ENCODE assay signal across 1 cellular context in the genomic region with DNA sequence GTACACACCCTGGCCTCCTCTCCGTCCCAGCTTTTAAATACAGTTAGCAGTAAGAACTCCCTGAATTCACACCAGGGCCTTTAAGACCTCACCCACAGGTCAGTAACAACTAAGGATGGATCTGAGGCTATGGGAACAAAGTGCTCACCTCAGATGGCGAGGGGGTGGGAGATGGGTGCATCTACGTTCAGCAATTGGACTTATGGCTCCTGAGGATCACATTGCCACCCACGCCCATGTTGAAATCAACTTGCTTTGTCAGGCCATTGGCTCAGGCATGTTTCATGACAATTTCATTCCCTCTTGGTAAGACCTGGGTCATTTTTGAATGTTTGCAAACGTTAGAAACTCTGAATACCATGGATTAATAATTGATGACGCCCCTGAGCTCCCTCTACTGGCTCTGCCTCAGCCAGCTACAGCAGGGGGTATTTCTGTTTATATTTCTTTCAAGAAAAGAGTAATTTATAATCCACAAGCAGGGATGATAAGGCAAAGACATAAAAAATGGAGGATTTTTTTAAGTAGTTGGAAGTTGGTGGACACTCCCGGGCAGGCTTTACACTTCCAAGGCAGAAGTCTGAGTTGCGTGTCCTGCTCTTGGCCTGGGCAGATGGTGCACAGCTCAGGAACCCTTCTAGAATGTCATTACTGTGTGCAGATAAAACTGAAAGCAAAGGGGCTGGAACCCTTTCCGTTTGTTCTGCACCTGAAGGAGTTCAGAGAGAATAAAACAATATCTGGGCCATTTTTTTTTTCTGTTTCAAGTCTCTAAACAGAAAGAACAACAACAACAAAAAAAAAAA.
A peak's percentile ranks its signal among the peaks of the same experiment; 100 is the strongest.
TF ChIP-seq lines count a peak whose summit lies in the region.

No MANE protein-coding gene starts in this region.

TF ChIP-seq in HepG2, 621 proteins besides CTCF, POLR2A, EP300 and RAD21 (continued from another document and continues in another):
- TF ChIP-seq, protein P1, sequence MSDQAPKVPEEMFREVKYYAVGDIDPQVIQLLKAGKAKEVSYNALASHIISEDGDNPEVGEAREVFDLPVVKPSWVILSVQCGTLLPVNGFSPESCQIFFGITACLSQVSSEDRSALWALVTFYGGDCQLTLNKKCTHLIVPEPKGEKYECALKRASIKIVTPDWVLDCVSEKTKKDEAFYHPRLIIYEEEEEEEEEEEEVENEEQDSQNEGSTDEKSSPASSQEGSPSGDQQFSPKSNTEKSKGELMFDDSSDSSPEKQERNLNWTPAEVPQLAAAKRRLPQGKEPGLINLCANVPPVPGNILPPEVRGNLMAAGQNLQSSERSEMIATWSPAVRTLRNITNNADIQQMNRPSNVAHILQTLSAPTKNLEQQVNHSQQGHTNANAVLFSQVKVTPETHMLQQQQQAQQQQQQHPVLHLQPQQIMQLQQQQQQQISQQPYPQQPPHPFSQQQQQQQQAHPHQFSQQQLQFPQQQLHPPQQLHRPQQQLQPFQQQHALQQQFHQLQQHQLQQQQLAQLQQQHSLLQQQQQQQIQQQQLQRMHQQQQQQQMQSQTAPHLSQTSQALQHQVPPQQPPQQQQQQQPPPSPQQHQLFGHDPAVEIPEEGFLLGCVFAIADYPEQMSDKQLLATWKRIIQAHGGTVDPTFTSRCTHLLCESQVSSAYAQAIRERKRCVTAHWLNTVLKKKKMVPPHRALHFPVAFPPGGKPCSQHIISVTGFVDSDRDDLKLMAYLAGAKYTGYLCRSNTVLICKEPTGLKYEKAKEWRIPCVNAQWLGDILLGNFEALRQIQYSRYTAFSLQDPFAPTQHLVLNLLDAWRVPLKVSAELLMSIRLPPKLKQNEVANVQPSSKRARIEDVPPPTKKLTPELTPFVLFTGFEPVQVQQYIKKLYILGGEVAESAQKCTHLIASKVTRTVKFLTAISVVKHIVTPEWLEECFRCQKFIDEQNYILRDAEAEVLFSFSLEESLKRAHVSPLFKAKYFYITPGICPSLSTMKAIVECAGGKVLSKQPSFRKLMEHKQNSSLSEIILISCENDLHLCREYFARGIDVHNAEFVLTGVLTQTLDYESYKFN (CRISPR knock-in tag; conservative IDR thresholded peaks at IDR 0.05): peak; percentile 51
- peak; percentile 49; the same call in 1 of the 2 replicates for TF ChIP-seq POLR2G (IDR thresholded peaks at IDR 0.05; ENCODE audit: low read depth, low read length)
- peak; percentile 98 for TF ChIP-seq HNRNPUL1 (IDR thresholded peaks at IDR 0.05; ENCODE audit: low read depth, low read length)
- TF ChIP-seq SAP130 (CRISPR knock-in tag; IDR thresholded peaks at IDR 0.05; ENCODE audit: low read depth): peak; percentile 34
- peak; percentile 75 for TF ChIP-seq POGZ (CRISPR knock-in tag; IDR thresholded peaks at IDR 0.05)
- no peak for TF ChIP-seq ZNF260 (CRISPR knock-in tag; IDR thresholded peaks at IDR 0.05; ENCODE audit: borderline replicate concordance, low read depth)
- TF ChIP-seq SMC3 (IDR thresholded peaks at IDR 0.05; ENCODE audit: low read length): peak; percentile 23; the same call in 1 of the 2 replicates
- 0 out of 2 replicates have a peak, but pooled peaks have one; percentile 22 for TF ChIP-seq ZNF670 (CRISPR knock-in tag; IDR thresholded peaks at IDR 0.05; ENCODE audit: borderline replicate concordance)
- TF ChIP-seq, protein P2, sequence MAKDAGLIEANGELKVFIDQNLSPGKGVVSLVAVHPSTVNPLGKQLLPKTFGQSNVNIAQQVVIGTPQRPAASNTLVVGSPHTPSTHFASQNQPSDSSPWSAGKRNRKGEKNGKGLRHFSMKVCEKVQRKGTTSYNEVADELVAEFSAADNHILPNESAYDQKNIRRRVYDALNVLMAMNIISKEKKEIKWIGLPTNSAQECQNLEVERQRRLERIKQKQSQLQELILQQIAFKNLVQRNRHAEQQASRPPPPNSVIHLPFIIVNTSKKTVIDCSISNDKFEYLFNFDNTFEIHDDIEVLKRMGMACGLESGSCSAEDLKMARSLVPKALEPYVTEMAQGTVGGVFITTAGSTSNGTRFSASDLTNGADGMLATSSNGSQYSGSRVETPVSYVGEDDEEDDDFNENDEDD (CRISPR knock-in tag; IDR thresholded peaks at IDR 0.05; ENCODE audit: borderline replicate concordance): 0 out of 2 replicates have a peak, but pooled peaks have one; percentile 14
- no peak for TF ChIP-seq SOX13 (IDR thresholded peaks at IDR 0.05)
- TF ChIP-seq SOX13 (CRISPR knock-in tag; conservative IDR thresholded peaks at IDR 0.05 in 1 of 2, IDR thresholded peaks at IDR 0.05 in 1 of 2): peak in 1 of 2 experiments; percentile 40; a peak in 1 of 4 replicates
- TF ChIP-seq ASH2L (IDR thresholded peaks at IDR 0.05; ENCODE audit: insufficient read length, low read depth, low read length): peak; percentile 19
- TF ChIP-seq ZNF501 (CRISPR knock-in tag; IDR thresholded peaks at IDR 0.05): peak; percentile 48
- TF ChIP-seq SIX1 (CRISPR knock-in tag; IDR thresholded peaks at IDR 0.05; ENCODE audit: borderline replicate concordance): 0 out of 2 replicates have a peak, but pooled peaks have one; percentile 9
- TF ChIP-seq ZNF788 (CRISPR knock-in tag; IDR thresholded peaks at IDR 0.05; ENCODE audit: borderline replicate concordance): peak; percentile 52; the same call in 1 of the 2 replicates
- TF ChIP-seq IRX3 (CRISPR knock-in tag; IDR thresholded peaks at IDR 0.05; ENCODE audit: borderline replicate concordance, low read depth): no peak
- TF ChIP-seq NFYC (CRISPR knock-in tag; IDR thresholded peaks at IDR 0.05): peak; percentile 63
- TF ChIP-seq, protein P3, sequence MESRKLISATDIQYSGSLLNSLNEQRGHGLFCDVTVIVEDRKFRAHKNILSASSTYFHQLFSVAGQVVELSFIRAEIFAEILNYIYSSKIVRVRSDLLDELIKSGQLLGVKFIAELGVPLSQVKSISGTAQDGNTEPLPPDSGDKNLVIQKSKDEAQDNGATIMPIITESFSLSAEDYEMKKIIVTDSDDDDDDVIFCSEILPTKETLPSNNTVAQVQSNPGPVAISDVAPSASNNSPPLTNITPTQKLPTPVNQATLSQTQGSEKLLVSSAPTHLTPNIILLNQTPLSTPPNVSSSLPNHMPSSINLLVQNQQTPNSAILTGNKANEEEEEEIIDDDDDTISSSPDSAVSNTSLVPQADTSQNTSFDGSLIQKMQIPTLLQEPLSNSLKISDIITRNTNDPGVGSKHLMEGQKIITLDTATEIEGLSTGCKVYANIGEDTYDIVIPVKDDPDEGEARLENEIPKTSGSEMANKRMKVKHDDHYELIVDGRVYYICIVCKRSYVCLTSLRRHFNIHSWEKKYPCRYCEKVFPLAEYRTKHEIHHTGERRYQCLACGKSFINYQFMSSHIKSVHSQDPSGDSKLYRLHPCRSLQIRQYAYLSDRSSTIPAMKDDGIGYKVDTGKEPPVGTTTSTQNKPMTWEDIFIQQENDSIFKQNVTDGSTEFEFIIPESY (CRISPR knock-in tag; IDR thresholded peaks at IDR 0.05): no peak
- TF ChIP-seq MXD4 (CRISPR knock-in tag; IDR thresholded peaks at IDR 0.05): peak; percentile 43; the same call in 1 of the 2 replicates
- TF ChIP-seq RCOR2 (CRISPR knock-in tag; IDR thresholded peaks at IDR 0.05): 0 out of 2 replicates have a peak, but pooled peaks have one; percentile 57
- TF ChIP-seq, protein P4, sequence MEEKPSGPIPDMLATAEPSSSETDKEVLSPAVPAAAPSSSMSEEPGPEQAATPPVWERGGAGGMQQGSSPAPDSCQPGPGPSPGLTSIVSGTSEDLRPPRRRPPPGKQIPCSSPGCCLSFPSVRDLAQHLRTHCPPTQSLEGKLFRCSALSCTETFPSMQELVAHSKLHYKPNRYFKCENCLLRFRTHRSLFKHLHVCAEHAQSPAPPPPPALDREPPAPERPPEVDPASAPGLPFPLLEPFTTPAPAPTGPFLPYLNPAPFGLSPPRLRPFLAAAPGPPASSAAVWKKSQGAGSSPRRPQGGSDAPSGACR (CRISPR knock-in tag; IDR thresholded peaks at IDR 0.05): no peak
- no peak for TF ChIP-seq FOXA1 (IDR thresholded peaks at IDR 0.05)
- peak; percentile 65 for TF ChIP-seq FOXA1 (CRISPR knock-in tag; IDR thresholded peaks at IDR 0.05)
- TF ChIP-seq ZNF292 (CRISPR knock-in tag; IDR thresholded peaks at IDR 0.05; ENCODE audit: borderline replicate concordance, low read depth): no peak
- TF ChIP-seq GATAD2A (CRISPR knock-in tag; IDR thresholded peaks at IDR 0.05): peak; percentile 63; the same call in 1 of the 2 replicates
- no peak for TF ChIP-seq CBFB (CRISPR knock-in tag; IDR thresholded peaks at IDR 0.05)
- TF ChIP-seq MXI1 (IDR thresholded peaks at IDR 0.05; ENCODE audit: borderline replicate concordance, low read depth, low read length): 0 out of 3 replicates have a peak, but pooled peaks have one; percentile 11
- TF ChIP-seq RBAK (CRISPR knock-in tag; IDR thresholded peaks at IDR 0.05): no peak
- TF ChIP-seq, protein P5, sequence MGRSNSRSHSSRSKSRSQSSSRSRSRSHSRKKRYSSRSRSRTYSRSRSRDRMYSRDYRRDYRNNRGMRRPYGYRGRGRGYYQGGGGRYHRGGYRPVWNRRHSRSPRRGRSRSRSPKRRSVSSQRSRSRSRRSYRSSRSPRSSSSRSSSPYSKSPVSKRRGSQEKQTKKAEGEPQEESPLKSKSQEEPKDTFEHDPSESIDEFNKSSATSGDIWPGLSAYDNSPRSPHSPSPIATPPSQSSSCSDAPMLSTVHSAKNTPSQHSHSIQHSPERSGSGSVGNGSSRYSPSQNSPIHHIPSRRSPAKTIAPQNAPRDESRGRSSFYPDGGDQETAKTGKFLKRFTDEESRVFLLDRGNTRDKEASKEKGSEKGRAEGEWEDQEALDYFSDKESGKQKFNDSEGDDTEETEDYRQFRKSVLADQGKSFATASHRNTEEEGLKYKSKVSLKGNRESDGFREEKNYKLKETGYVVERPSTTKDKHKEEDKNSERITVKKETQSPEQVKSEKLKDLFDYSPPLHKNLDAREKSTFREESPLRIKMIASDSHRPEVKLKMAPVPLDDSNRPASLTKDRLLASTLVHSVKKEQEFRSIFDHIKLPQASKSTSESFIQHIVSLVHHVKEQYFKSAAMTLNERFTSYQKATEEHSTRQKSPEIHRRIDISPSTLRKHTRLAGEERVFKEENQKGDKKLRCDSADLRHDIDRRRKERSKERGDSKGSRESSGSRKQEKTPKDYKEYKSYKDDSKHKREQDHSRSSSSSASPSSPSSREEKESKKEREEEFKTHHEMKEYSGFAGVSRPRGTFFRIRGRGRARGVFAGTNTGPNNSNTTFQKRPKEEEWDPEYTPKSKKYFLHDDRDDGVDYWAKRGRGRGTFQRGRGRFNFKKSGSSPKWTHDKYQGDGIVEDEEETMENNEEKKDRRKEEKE (IDR thresholded peaks at IDR 0.05): no peak
- no peak for TF ChIP-seq ZNF335 (CRISPR knock-in tag; IDR thresholded peaks at IDR 0.05)
- no peak for TF ChIP-seq MAZ (IDR thresholded peaks at IDR 0.05; ENCODE audit: borderline replicate concordance, low read depth, low read length)
- TF ChIP-seq MAZ (CRISPR knock-in tag; IDR thresholded peaks at IDR 0.05; ENCODE audit: low read depth): peak; percentile 68; the same call in 1 of the 2 replicates
- no peak for TF ChIP-seq SCMH1 (CRISPR knock-in tag; IDR thresholded peaks at IDR 0.05; ENCODE audit: borderline replicate concordance)
- TF ChIP-seq POLR2AphosphoS2 (IDR thresholded peaks at IDR 0.05; ENCODE audit: low read depth, low read length): no peak
- TF ChIP-seq, protein P6, sequence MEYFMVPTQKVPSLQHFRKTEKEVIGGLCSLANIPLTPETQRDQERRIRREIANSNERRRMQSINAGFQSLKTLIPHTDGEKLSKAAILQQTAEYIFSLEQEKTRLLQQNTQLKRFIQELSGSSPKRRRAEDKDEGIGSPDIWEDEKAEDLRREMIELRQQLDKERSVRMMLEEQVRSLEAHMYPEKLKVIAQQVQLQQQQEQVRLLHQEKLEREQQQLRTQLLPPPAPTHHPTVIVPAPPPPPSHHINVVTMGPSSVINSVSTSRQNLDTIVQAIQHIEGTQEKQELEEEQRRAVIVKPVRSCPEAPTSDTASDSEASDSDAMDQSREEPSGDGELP (IDR thresholded peaks at IDR 0.05; ENCODE audit: borderline replicate concordance, low read depth): 0 out of 2 replicates have a peak, but pooled peaks have one; percentile 17
- 0 out of 2 replicates have a peak, but pooled peaks have one; percentile 45 for TF ChIP-seq FOXC1 (CRISPR knock-in tag; IDR thresholded peaks at IDR 0.05; ENCODE audit: borderline replicate concordance)
- peak; percentile 43; the same call in 1 of the 2 replicates for TF ChIP-seq ZSCAN31 (CRISPR knock-in tag; IDR thresholded peaks at IDR 0.05; ENCODE audit: low read depth)
- peak; percentile 56; the same call in 1 of the 2 replicates for TF ChIP-seq TBX2 (CRISPR knock-in tag; IDR thresholded peaks at IDR 0.05; ENCODE audit: borderline replicate concordance)
- TF ChIP-seq, protein P7, sequence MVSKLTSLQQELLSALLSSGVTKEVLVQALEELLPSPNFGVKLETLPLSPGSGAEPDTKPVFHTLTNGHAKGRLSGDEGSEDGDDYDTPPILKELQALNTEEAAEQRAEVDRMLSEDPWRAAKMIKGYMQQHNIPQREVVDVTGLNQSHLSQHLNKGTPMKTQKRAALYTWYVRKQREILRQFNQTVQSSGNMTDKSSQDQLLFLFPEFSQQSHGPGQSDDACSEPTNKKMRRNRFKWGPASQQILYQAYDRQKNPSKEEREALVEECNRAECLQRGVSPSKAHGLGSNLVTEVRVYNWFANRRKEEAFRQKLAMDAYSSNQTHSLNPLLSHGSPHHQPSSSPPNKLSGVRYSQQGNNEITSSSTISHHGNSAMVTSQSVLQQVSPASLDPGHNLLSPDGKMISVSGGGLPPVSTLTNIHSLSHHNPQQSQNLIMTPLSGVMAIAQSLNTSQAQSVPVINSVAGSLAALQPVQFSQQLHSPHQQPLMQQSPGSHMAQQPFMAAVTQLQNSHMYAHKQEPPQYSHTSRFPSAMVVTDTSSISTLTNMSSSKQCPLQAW (CRISPR knock-in tag; IDR thresholded peaks at IDR 0.05): peak; percentile 84; the same call in 1 of the 2 replicates
- peak; percentile 49; the same call in 1 of the 2 replicates for TF ChIP-seq ZNF564 (CRISPR knock-in tag; IDR thresholded peaks at IDR 0.05)
- peak; percentile 70 for TF ChIP-seq CEBPG (CRISPR knock-in tag; IDR thresholded peaks at IDR 0.05)
- peak; percentile 19 for TF ChIP-seq SPEN (CRISPR knock-in tag; IDR thresholded peaks at IDR 0.05; ENCODE audit: low read depth)
- peak; percentile 61 for TF ChIP-seq PITX1 (CRISPR knock-in tag; IDR thresholded peaks at IDR 0.05)
- TF ChIP-seq KAT8 (CRISPR knock-in tag; IDR thresholded peaks at IDR 0.05): peak; percentile 49; the same call in 1 of the 2 replicates
- TF ChIP-seq KDM3A (CRISPR knock-in tag; IDR thresholded peaks at IDR 0.05; ENCODE audit: low read depth): 0 out of 2 replicates have a peak, but pooled peaks have one; percentile 34
- 0 out of 2 replicates have a peak, but pooled peaks have one; percentile 53 for TF ChIP-seq WIZ (CRISPR knock-in tag; IDR thresholded peaks at IDR 0.05)
- TF ChIP-seq, protein P8, sequence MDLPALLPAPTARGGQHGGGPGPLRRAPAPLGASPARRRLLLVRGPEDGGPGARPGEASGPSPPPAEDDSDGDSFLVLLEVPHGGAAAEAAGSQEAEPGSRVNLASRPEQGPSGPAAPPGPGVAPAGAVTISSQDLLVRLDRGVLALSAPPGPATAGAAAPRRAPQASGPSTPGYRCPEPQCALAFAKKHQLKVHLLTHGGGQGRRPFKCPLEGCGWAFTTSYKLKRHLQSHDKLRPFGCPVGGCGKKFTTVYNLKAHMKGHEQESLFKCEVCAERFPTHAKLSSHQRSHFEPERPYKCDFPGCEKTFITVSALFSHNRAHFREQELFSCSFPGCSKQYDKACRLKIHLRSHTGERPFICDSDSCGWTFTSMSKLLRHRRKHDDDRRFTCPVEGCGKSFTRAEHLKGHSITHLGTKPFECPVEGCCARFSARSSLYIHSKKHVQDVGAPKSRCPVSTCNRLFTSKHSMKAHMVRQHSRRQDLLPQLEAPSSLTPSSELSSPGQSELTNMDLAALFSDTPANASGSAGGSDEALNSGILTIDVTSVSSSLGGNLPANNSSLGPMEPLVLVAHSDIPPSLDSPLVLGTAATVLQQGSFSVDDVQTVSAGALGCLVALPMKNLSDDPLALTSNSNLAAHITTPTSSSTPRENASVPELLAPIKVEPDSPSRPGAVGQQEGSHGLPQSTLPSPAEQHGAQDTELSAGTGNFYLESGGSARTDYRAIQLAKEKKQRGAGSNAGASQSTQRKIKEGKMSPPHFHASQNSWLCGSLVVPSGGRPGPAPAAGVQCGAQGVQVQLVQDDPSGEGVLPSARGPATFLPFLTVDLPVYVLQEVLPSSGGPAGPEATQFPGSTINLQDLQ (CRISPR knock-in tag; IDR thresholded peaks at IDR 0.05): no peak
